12 cellular contexts compared by ENCODE assay signal in the genomic region with DNA sequence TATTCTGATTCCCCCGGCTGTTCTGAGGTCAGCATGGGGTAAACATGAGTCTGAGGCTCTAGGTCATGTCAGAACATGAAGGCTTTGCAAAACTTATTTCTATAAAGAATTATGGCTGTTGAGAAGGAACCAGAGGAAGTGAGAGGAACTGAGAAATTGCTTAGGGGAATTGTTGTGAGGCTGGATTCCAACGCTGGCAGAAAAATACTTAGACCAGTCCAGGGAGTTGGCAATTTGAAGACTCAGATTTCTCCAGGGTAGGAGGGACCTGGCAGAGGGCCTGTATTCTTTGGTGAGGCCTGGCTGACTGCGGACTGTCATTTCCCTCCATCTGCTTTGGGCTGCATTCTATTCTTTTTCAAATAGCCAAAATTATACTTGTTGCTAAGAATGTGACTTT.
A peak's percentile ranks its signal among the peaks of the same experiment; 100 is the strongest.
DNase-seq lines count a peak whose midpoint lies in the region; ATAC-seq, FAIRE-seq and TF ChIP-seq lines count a peak whose summit lies in the region.
"Had no signal": no experiment of that assay in that cellular context is flagged by ENCODE, and none has a peak within 500 bp of the region (broad histone marks: within the 10 kb centered on the region; RNA-seq: fewer than 3 reads in every experiment).

No MANE protein-coding gene starts in this region.

- H3K4me1 ChIP-seq in colonic mucosa: no peaks in the 10 kb centered on the region
- H3K4me1 ChIP-seq in keratinocyte (ENCODE audit: control insufficient read depth, extremely low read depth, insufficient read depth, low read length): peaks cover 17% of the 10 kb centered on the region
- H3K4me1 ChIP-seq in suprapubic skin: peaks cover 15% of the 10 kb centered on the region

- DNase-seq in MG63 (peak; percentile 90), colonic mucosa (peak; percentile 46), keratinocyte (ENCODE audit: low read depth, low spot score) (no peak), suprapubic skin (ENCODE audit: low spot score in 2 of 2) (peak; percentile 79 to 86), immature natural killer cell (no peak), HUDEP-2 (lab: John Stamatoyannopoulos, UW; ENCODE audit: unreplicated experiment in 76 of 76) (no peak), D341Med (ENCODE audit: low spot score) (no peak)
- DNase-seq: activated T-cell treated with anti-CD3 and anti-CD28 coated beads for 4 hours, H9 had no signal

- H3K36me3 ChIP-seq in MG63: no peaks in the 10 kb centered on the region
- H3K36me3 ChIP-seq in colonic mucosa: no peaks in the 10 kb centered on the region
- no peaks in the 10 kb centered on the region for H3K36me3 ChIP-seq in keratinocyte (ENCODE audit: control insufficient read depth in 2 of 2, extremely low read depth in 1 of 2, insufficient read depth in 2 of 2, low read length in 2 of 2)
- peaks cover 20% of the 10 kb centered on the region for H3K36me3 ChIP-seq in suprapubic skin

- no peak overlapping the region for H3K9ac ChIP-seq in colonic mucosa (ENCODE audit: low read depth in 2 of 2, low read length in 2 of 2)
- H3K9ac ChIP-seq in keratinocyte (ENCODE audit: control insufficient read depth, extremely low read depth, insufficient read depth, low read length): no peak overlapping the region

- no peaks in the 10 kb centered on the region for H3K4me1 Mint-ChIP-seq in immature natural killer cell
- H3K4me1 Mint-ChIP-seq: H9, IgD-negative memory B cell had no signal

- intact Hi-C loops in colonic mucosa (cut with DNase I): no loop called here

- H3K27ac ChIP-seq in colonic mucosa (no peak overlapping the region), keratinocyte (ENCODE audit: control insufficient read depth, insufficient read depth, low read length) (peak overlapping the region; percentile 59), suprapubic skin (peak overlapping the region; percentile 54)

- no peak for TF ChIP-seq CTCF in colonic mucosa (IDR thresholded peaks at IDR 0.05)
- TF ChIP-seq CTCF in keratinocyte (optimal IDR thresholded peaks at IDR 0.05 in 1 of 3, IDR thresholded peaks at IDR 0.05 in 1 of 3, conservative IDR thresholded peaks at IDR 0.05 in 1 of 3; ENCODE audit: extremely low read depth in 1 of 3, insufficient read depth in 2 of 3, low read length in 3 of 3): no peak
- TF ChIP-seq CTCF in suprapubic skin (IDR thresholded peaks at IDR 0.05): no peak

- no peaks in the 10 kb centered on the region for H3K9me1 ChIP-seq in keratinocyte (ENCODE audit: control insufficient read depth, extremely low read depth, insufficient read depth, low read length)

- 8% methylated on average over 3 of the region's 3 CpGs for WGBS in suprapubic skin

- no peaks in the 10 kb centered on the region for H3K27me3 ChIP-seq in MG63
- H3K27me3 ChIP-seq in colonic mucosa: no peaks in the 10 kb centered on the region
- H3K27me3 ChIP-seq in keratinocyte (ENCODE audit: control insufficient read depth, extremely low read depth, insufficient read depth, low read length): no peaks in the 10 kb centered on the region
- H3K27me3 ChIP-seq in suprapubic skin: no peaks in the 10 kb centered on the region
- H3K27me3 ChIP-seq: Peyer's patch had no signal

- H2AFZ ChIP-seq in keratinocyte (ENCODE audit: control insufficient read depth, low read length): no peak overlapping the region

- no peak overlapping the region for H3K27ac Mint-ChIP-seq in immature natural killer cell
- H3K27ac Mint-ChIP-seq: H9, IgD-negative memory B cell had no signal

- H3K4me3 Mint-ChIP-seq in immature natural killer cell: no peak overlapping the region
- H3K4me3 Mint-ChIP-seq: H9, IgD-negative memory B cell had no signal

- no peak for ATAC-seq in HG03139 (IDR thresholded peaks at IDR 0.05; ENCODE audit: unreplicated experiment)

- no peaks in the 10 kb centered on the region for H4K20me1 ChIP-seq in keratinocyte (ENCODE audit: control insufficient read depth, extremely low read depth, insufficient read depth, low read length)

- peaks cover 0 to 2% (median 0%) of the 10 kb centered on the region in 3 donors for H3K27me3 Mint-ChIP-seq in immature natural killer cell (ENCODE audit: low read depth in 3 of 3)
- H3K27me3 Mint-ChIP-seq: IgD-negative memory B cell had no signal

- dilution Hi-C loops in keratinocyte (cut with MboI; ENCODE audit: extremely low pct_ligation_motif_present, low sequenced_read_pairs): no loop called here

- H3K4me3 ChIP-seq in MG63 (no peak overlapping the region), colonic mucosa (no peak overlapping the region), keratinocyte (ENCODE audit: control insufficient read depth in 2 of 3, extremely low read depth in 1 of 3, insufficient read depth in 2 of 3, low read depth in 1 of 3, low read length in 3 of 3) (no peak overlapping the region), suprapubic skin (no peak overlapping the region)
- H3K4me3 ChIP-seq: Peyer's patch had no signal

- no peak for TF ChIP-seq POLR2A in suprapubic skin (IDR thresholded peaks at IDR 0.05)

- peak; percentile 61 for FAIRE-seq in keratinocyte (lab: Jason Lieb, UNC)

- TF ChIP-seq EP300 in suprapubic skin (IDR thresholded peaks at IDR 0.05): no peak

- no peaks in the 10 kb centered on the region for H3K79me2 ChIP-seq in keratinocyte (ENCODE audit: control insufficient read depth, insufficient read depth, low read length)

- no peaks in the 10 kb centered on the region for H3K9me3 Mint-ChIP-seq in immature natural killer cell
- H3K9me3 Mint-ChIP-seq: H9, IgD-negative memory B cell had no signal

- peak overlapping the region; percentile 4 for H3K4me2 ChIP-seq in keratinocyte (ENCODE audit: control insufficient read depth, extremely low read depth, insufficient read depth, low read depth, low read length)

- peaks cover 8 to 38% (median 33%) of the 10 kb centered on the region in 3 donors for H3K36me3 Mint-ChIP-seq in immature natural killer cell
- H3K36me3 Mint-ChIP-seq: IgD-negative memory B cell had no signal

- H3K9me3 ChIP-seq in MG63 (no peaks in the 10 kb centered on the region), colonic mucosa (no peaks in the 10 kb centered on the region), keratinocyte (ENCODE audit: control insufficient read depth, low read depth, low read length) (no peaks in the 10 kb centered on the region), suprapubic skin (no peaks in the 10 kb centered on the region)
- H3K9me3 ChIP-seq: Peyer's patch had no signal

Comparison
In these comparisons a context has a peak if more than half of its experiments do, and no peak if none do; other contexts are left out.
1. DNase-seq: peak in MG63 (single experiment), colonic mucosa (single experiment) and suprapubic skin (2 of 2); none in keratinocyte (single experiment), immature natural killer cell (0 of 3), HUDEP-2 (0 of 76) and D341Med (single experiment).